In genomic region chr7:37987732-37988131, GRCh38 we compare ENCODE assay signal across 15 cellular contexts.
A peak's percentile ranks its signal among the peaks of the same experiment; 100 is the strongest.
DNase-seq lines count a peak whose midpoint lies in the region; ATAC-seq, FAIRE-seq and TF ChIP-seq lines count a peak whose summit lies in the region.
"Had no signal": no experiment of that assay in that cellular context is flagged by ENCODE, and none has a peak within 500 bp of the region (broad histone marks: within the 10 kb centered on the region; RNA-seq: fewer than 3 reads in every experiment).

No MANE protein-coding gene starts in this region.

- intact Hi-C loops in tibial artery (cut with DNase I; ENCODE audit: low total_unique reads), result no loop called here

- H2BK15ac ChIP-seq in mesenchymal stem cell (ENCODE audit: low read depth, poor library complexity, severe bottlenecking), result no peak overlapping the region

- no peak overlapping the region for H3K4ac ChIP-seq in mesenchymal stem cell (ENCODE audit: low read depth in 1 of 2, low read length in 2 of 2)

- H3K9ac ChIP-seq in mesenchymal stem cell (ENCODE audit: low read length), result peak overlapping the region; percentile 7

- H3K4me3 ChIP-seq in A549 (no peak overlapping the region), mesenchymal stem cell (ENCODE audit: insufficient read depth in 1 of 2, low read depth in 1 of 2, low read length in 2 of 2) (no peak overlapping the region), WERI-Rb-1 (ENCODE audit: low read depth, low read length) (no peak overlapping the region), tibial artery (no peak overlapping the region)
- H3K4me3 ChIP-seq: testis had no signal

- 38% methylated on average over 1 of the region's 1 CpG for whole genome bisulfite sequencing in A549 (ENCODE audit: missing lambda C conversion rate)
- WGBS in mesenchymal stem cell, result no CpG with 5 or more reads among the region's 1 CpG

- H3K23ac ChIP-seq in mesenchymal stem cell (ENCODE audit: low read length in 2 of 2), result no peak overlapping the region

- H3K4me2 ChIP-seq in A549 (peak overlapping the region; percentile 50), mesenchymal stem cell (ENCODE audit: low read length, poor library complexity, severe bottlenecking) (no peak overlapping the region)

- TF ChIP-seq CTCF in A549 (IDR thresholded peaks at IDR 0.05), result no peak
- TF ChIP-seq CTCF in WERI-Rb-1 (IDR thresholded peaks at IDR 0.05; ENCODE audit: low read depth, low read length), result no peak
- TF ChIP-seq CTCF in tibial artery (IDR thresholded peaks at IDR 0.05), result no peak

- ATAC-seq in A549 (peak in 1 of 2 experiments; percentile 52; a peak in 2 of 6 replicates), GM21381 (IDR thresholded peaks at IDR 0.05; ENCODE audit: unreplicated experiment) (no peak), GM19324 (IDR thresholded peaks at IDR 0.05; ENCODE audit: low FRiP score, unreplicated experiment) (no peak)

- H3K9me3 ChIP-seq in A549 (no peaks in the 10 kb centered on the region), mesenchymal stem cell (ENCODE audit: control insufficient read depth, low read length) (no peaks in the 10 kb centered on the region), WERI-Rb-1 (ENCODE audit: severe bottlenecking) (no peaks in the 10 kb centered on the region), tibial artery (no peaks in the 10 kb centered on the region)
- H3K9me3 ChIP-seq: BE2C, neutrophil, testis had no signal

- no peak for TF ChIP-seq EP300 in A549 (IDR thresholded peaks at IDR 0.05)

- H2BK5ac ChIP-seq in mesenchymal stem cell (ENCODE audit: low read depth, low read length, poor library complexity, severe bottlenecking), result no peak overlapping the region

- peak in 1 of 2 experiments; percentile 16 for DNase-seq in A549 (ENCODE audit: low read depth in 1 of 2, low spot score in 1 of 2)
- DNase-seq in LHCN-M2 (ENCODE audit: low read depth), result peak; percentile 95
- DNase-seq in astrocyte of the hippocampus (ENCODE audit: low read depth, low spot score), result peak; percentile 74
- no peak for DNase-seq in mesenchymal stem cell
- DNase-seq in WERI-Rb-1, result no peak
- no peak for DNase-seq in tibial artery
- DNase-seq: activated CD4-positive, alpha-beta T cell treated with anti-CD3 and anti-CD28 coated beads, Interleukin-2, amount 10 ng/mL, durations not matched to agents 7 days and 5 days; activated naive CD4-positive, alpha-beta T cell; BE2C; NCI-H187; SHP77; testis had no signal

- H4K91ac ChIP-seq in mesenchymal stem cell (ENCODE audit: low read length), result no peak overlapping the region

- no peak overlapping the region for H2BK120ac ChIP-seq in mesenchymal stem cell (ENCODE audit: low read depth, low read length)

- no peak for TF ChIP-seq POLR2A in A549 (IDR thresholded peaks at IDR 0.05; ENCODE audit: low read length)

- H3K36me3 ChIP-seq in mesenchymal stem cell (ENCODE audit: control insufficient read depth in 1 of 2, insufficient read depth in 2 of 2, low read depth in 1 of 2, low read length in 2 of 2) (no peaks in the 10 kb centered on the region), WERI-Rb-1 (no peaks in the 10 kb centered on the region), tibial artery (no peaks in the 10 kb centered on the region)
- H3K36me3 ChIP-seq: BE2C, neutrophil had no signal

- POLR2A ChIA-PET in A549 (lab: Yijun Ruan, JAX), result no interaction called here

- no peak overlapping the region for H2AFZ ChIP-seq in mesenchymal stem cell (ENCODE audit: low read depth, low read length)

- no peak for TF ChIP-seq RAD21 in A549 (conservative IDR thresholded peaks at IDR 0.05 in 1 of 2, IDR thresholded peaks at IDR 0.05 in 1 of 2)

- H3K79me1 ChIP-seq in mesenchymal stem cell (replicated peaks; ENCODE audit: low read length, poor library complexity, severe bottlenecking), result no peaks in the 10 kb centered on the region

- H4K8ac ChIP-seq in mesenchymal stem cell (ENCODE audit: low read length), result no peak overlapping the region

- H3K27ac ChIP-seq in A549 (peak overlapping the region in 1 of 2 experiments; percentile 12; a peak in 2 of 6 replicates), mesenchymal stem cell (ENCODE audit: low read length, poor library complexity, severe bottlenecking) (no peak overlapping the region), WERI-Rb-1 (no peak overlapping the region), tibial artery (no peak overlapping the region)
- H3K27ac ChIP-seq: neutrophil had no signal

- CTCF ChIA-PET in A549 (lab: Yijun Ruan, JAX), result interaction anchor here (1.0 kb wide), 2 partner anchors 70 to 119 kb away, joined by 3 to 4 read pairs; partner anchors contain the start of gene SFRP4

- no peak overlapping the region for H2BK12ac ChIP-seq in mesenchymal stem cell (ENCODE audit: low read length in 2 of 2)

- H3K18ac ChIP-seq in mesenchymal stem cell (ENCODE audit: low read depth in 1 of 2, low read length in 2 of 2), result no peak overlapping the region

- no peak for FAIRE-seq in A549 (lab: Jason Lieb, UNC)

- H2AK5ac ChIP-seq in mesenchymal stem cell (ENCODE audit: low read length, severe bottlenecking), result no peak overlapping the region

- H3K4me1 ChIP-seq in A549 (peaks cover 14% of the 10 kb centered on the region; the same call in 2 of the 3 replicates), mesenchymal stem cell (ENCODE audit: control insufficient read depth, insufficient read depth, low read depth, low read length) (no peaks in the 10 kb centered on the region), tibial artery (peaks cover 0 to 16% (median 2%) of the 10 kb centered on the region in 4 donors)
- H3K4me1 ChIP-seq: BE2C had no signal

- H3K27me3 ChIP-seq in mesenchymal stem cell (ENCODE audit: control insufficient read depth in 1 of 2, insufficient read depth in 1 of 2, low read length in 2 of 2), result no peaks in the 10 kb centered on the region
- H3K27me3 ChIP-seq in WERI-Rb-1 (ENCODE audit: insufficient read depth, low read depth, severe bottlenecking), result no peaks in the 10 kb centered on the region
- no peaks in the 10 kb centered on the region for H3K27me3 ChIP-seq in tibial artery
- H3K27me3 ChIP-seq: BE2C, neutrophil, testis had no signal

- H3K14ac ChIP-seq in mesenchymal stem cell (ENCODE audit: low read length in 2 of 2), result no peak overlapping the region

TF ChIP-seq in A549, 52 proteins besides CTCF, POLR2A, EP300 and RAD21:
- no peak for TF ChIP-seq HOXB13 (CRISPR knock-in tag; IDR thresholded peaks at IDR 0.05; ENCODE audit: low read depth)

Comparison
In these comparisons a context has a peak if more than half of its experiments do, and no peak if none do; other contexts are left out.
1. DNase-seq: peak in LHCN-M2 (single experiment) and astrocyte of the hippocampus (single experiment); none in mesenchymal stem cell (single experiment), WERI-Rb-1 (single experiment) and tibial artery (0 of 2).